Comparison of ENCODE assay signal across 10 cellular contexts in the genomic region with DNA sequence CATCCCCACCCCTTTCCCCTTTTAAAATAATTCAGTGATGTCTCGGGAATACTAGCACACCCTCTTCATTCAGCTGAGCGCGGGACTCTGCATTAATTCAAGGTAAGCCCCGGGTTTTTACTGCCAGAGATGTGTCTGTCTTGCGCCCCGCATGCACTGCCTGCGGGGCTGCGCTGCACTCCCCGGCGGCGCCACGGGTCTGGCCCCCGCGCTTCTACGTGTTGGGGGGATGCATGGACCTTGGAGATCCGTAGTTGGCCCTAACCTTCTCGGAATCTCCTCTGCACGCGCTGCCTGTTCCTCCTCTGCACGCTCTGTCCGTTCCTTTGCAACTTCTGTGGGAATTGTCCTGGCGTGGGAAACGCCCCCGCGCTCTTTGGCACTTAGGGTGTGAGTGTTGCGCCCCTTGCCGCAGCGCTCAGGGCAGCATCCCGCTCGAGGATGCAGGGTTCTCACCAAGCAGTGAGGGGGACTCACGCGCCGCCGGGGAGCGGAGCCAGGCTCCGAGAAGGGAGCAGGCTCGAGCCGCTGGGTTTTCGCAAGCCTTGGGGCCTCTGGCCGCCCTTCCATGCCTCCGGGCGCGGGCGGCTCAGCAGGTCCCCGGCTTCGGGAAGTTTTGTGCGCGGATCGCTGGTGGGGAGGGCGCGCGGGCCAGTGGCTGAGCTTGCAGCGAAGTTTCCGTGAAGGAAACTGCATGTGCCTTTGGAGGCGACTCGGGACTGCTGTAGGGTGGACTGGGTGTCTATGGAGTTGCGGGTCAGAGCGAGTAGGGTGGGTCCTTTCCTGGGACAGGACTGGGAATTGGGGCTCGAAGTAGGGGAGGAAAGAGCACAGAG.
A peak's percentile ranks its signal among the peaks of the same experiment; 100 is the strongest.
DNase-seq lines count a peak whose midpoint lies in the region; ATAC-seq and TF ChIP-seq lines count a peak whose summit lies in the region.
"Had no signal": no experiment of that assay in that cellular context is flagged by ENCODE, and none has a peak within 500 bp of the region (broad histone marks: within the 10 kb centered on the region; RNA-seq: fewer than 3 reads in every experiment).

No MANE protein-coding gene starts in this region.

- no TSS peak for BruUV-seq in A673 (replicated peaks; lab: Mats Ljungman, UMichigan)

- no peak overlapping the region for H2AK5ac ChIP-seq in mesenchymal stem cell (ENCODE audit: low read length, severe bottlenecking)

- no peak overlapping the region for H2AFZ ChIP-seq in mesenchymal stem cell (ENCODE audit: low read depth, low read length)

- peaks cover 5% of the 10 kb centered on the region for H3K27me3 ChIP-seq in CD8-positive, alpha-beta memory T cell (ENCODE audit: insufficient read depth, low read length, poor library complexity, severe bottlenecking)
- H3K27me3 ChIP-seq in mesenchymal stem cell (ENCODE audit: control insufficient read depth in 1 of 2, insufficient read depth in 1 of 2, low read length in 2 of 2) (peaks cover 63 to 95% of the 10 kb centered on the region in 2 experiments), A673 (replicated peaks; ENCODE audit: insufficient read depth, low read depth, low read length, poor library complexity) (peaks cover 100% of the 10 kb centered on the region)

- H2BK12ac ChIP-seq in mesenchymal stem cell (ENCODE audit: low read length in 2 of 2): no peak overlapping the region

- H4K91ac ChIP-seq in mesenchymal stem cell (ENCODE audit: low read length): no peak overlapping the region

- H3K4me3 ChIP-seq in CD8-positive, alpha-beta memory T cell (ENCODE audit: low read length): no peak overlapping the region
- H3K4me3 ChIP-seq in HEK293 (ENCODE audit: low read depth, low read length) (peak overlapping the region; percentile 27), mesenchymal stem cell (ENCODE audit: insufficient read depth in 1 of 2, low read depth in 1 of 2, low read length in 2 of 2) (peak overlapping the region in 1 of 2 experiments; percentile 55), A673 (ENCODE audit: low read depth, low read length, poor library complexity, severe bottlenecking) (no peak overlapping the region)

- no peak overlapping the region for H4K8ac ChIP-seq in mesenchymal stem cell (ENCODE audit: low read length)

- no peaks in the 10 kb centered on the region for H3K9me3 ChIP-seq in CD8-positive, alpha-beta memory T cell (ENCODE audit: low read length)
- H3K9me3 ChIP-seq in HEK293 (ENCODE audit: control insufficient read depth, insufficient read depth, low read depth, low read length): no peaks in the 10 kb centered on the region
- H3K9me3 ChIP-seq in mesenchymal stem cell (ENCODE audit: control insufficient read depth, low read length): no peaks in the 10 kb centered on the region
- H3K9me3 ChIP-seq in A673 (ENCODE audit: low read depth, low read length, poor library complexity, severe bottlenecking): no peaks in the 10 kb centered on the region

- no peak overlapping the region for H2BK120ac ChIP-seq in mesenchymal stem cell (ENCODE audit: low read depth, low read length)

- peak overlapping the region in 2 of 8 donors; percentile 31 to 80 for H3K27ac Mint-ChIP-seq in CD8-positive, alpha-beta memory T cell
- no peak overlapping the region for H3K27ac Mint-ChIP-seq in activated naive CD8-positive, alpha-beta T cell treated with anti-CD3 and anti-CD28 coated beads, Interleukin-2, amount 10 ng/mL, durations not matched to agents 7 days and 5 days

- no peak overlapping the region for H3K27ac ChIP-seq in CD8-positive, alpha-beta memory T cell (ENCODE audit: low read depth, low read length)
- H3K27ac ChIP-seq in HEK293 (ENCODE audit: extremely low read depth, low read depth, low read length) (no peak overlapping the region), mesenchymal stem cell (ENCODE audit: low read length, poor library complexity, severe bottlenecking) (no peak overlapping the region), A673 (ENCODE audit: low read depth, low read length, poor library complexity, severe bottlenecking) (no peak overlapping the region)

- 3% methylated on average over 59 of the region's 59 CpGs for WGBS in mesenchymal stem cell

- H3K27me3 Mint-ChIP-seq in CD8-positive, alpha-beta memory T cell: peaks cover 40 to 61% of the 10 kb centered on the region in 2 donors
- peaks cover 62% of the 10 kb centered on the region for H3K27me3 Mint-ChIP-seq in activated naive CD8-positive, alpha-beta T cell treated with anti-CD3 and anti-CD28 coated beads, Interleukin-2, amount 10 ng/mL, durations not matched to agents 7 days and 5 days

- H3K4me3 Mint-ChIP-seq in CD8-positive, alpha-beta memory T cell: peak overlapping the region in 6 of 7 donors; percentile 54 to 85 (median 76)
- H3K4me3 Mint-ChIP-seq in activated naive CD8-positive, alpha-beta T cell treated with anti-CD3 and anti-CD28 coated beads, Interleukin-2, amount 10 ng/mL, durations not matched to agents 7 days and 5 days: peak overlapping the region; percentile 75

- H3K36me3 Mint-ChIP-seq in CD8-positive, alpha-beta memory T cell: no peaks in the 10 kb centered on the region
- peaks cover 2% of the 10 kb centered on the region for H3K36me3 Mint-ChIP-seq in activated naive CD8-positive, alpha-beta T cell treated with anti-CD3 and anti-CD28 coated beads, Interleukin-2, amount 10 ng/mL, durations not matched to agents 7 days and 5 days

- H3K4me2 ChIP-seq in mesenchymal stem cell (ENCODE audit: low read length, poor library complexity, severe bottlenecking): no peak overlapping the region

- no peak overlapping the region for H3K4ac ChIP-seq in mesenchymal stem cell (ENCODE audit: low read depth in 1 of 2, low read length in 2 of 2)

- no peaks in the 10 kb centered on the region for H3K36me3 ChIP-seq in CD8-positive, alpha-beta memory T cell (ENCODE audit: insufficient read depth, low read length)
- H3K36me3 ChIP-seq in HEK293 (ENCODE audit: control insufficient read depth in 2 of 2, insufficient read depth in 1 of 2, low read length in 2 of 2) (no peaks in the 10 kb centered on the region), mesenchymal stem cell (ENCODE audit: control insufficient read depth in 1 of 2, insufficient read depth in 2 of 2, low read depth in 1 of 2, low read length in 2 of 2) (no peaks in the 10 kb centered on the region), A673 (ENCODE audit: insufficient read depth, low read length, poor library complexity, severe bottlenecking) (no peaks in the 10 kb centered on the region)

- peak overlapping the region; percentile 54 for H2BK15ac ChIP-seq in mesenchymal stem cell (ENCODE audit: low read depth, poor library complexity, severe bottlenecking)

- no peak overlapping the region for H3K23ac ChIP-seq in mesenchymal stem cell (ENCODE audit: low read length in 2 of 2)

- no peaks in the 10 kb centered on the region for H3K79me1 ChIP-seq in mesenchymal stem cell (replicated peaks; ENCODE audit: low read length, poor library complexity, severe bottlenecking)

- CTCF ChIA-PET in CD8-positive, alpha-beta memory T cell (lab: Charles Lee): no interaction called here
- CTCF ChIA-PET in HEK293 (lab: Yijun Ruan, JAX) (no interaction called here), A673 (lab: Charles Lee) (no interaction called here)

- H3K18ac ChIP-seq in mesenchymal stem cell (ENCODE audit: low read depth in 1 of 2, low read length in 2 of 2): no peak overlapping the region

- ATAC-seq in activated naive CD8-positive, alpha-beta T cell treated with anti-CD3 and anti-CD28 coated beads, Interleukin-2, amount 10 ng/mL, durations not matched to agents 7 days and 5 days (ENCODE audit: low read depth): peak; percentile 58
- ATAC-seq in GM19351 (IDR thresholded peaks at IDR 0.05; ENCODE audit: unreplicated experiment): no peak

- peak in 1 of 5 donors; percentile 24 for DNase-seq in CD8-positive, alpha-beta memory T cell
- peak; percentile 46 for DNase-seq in activated naive CD8-positive, alpha-beta T cell treated with anti-CD3 and anti-CD28 coated beads, Interleukin-2, amount 10 ng/mL, durations not matched to agents 7 days and 5 days
- DNase-seq in mesenchymal stem cell: no peak
- no peak for DNase-seq in DMS79 (lab: John Stamatoyannopoulos, UW)
- no peak for DNase-seq in A673 (ENCODE audit: low spot score)
- no peak for DNase-seq in NCI-H345 treated with DMSO at 0.1 percent for 48 hours (lab: John Stamatoyannopoulos, UW; ENCODE audit: unreplicated experiment)
- DNase-seq: Karpas-422; NK-92 treated with Interleukin-12 subunit alpha and Interleukin-12 subunit beta, amount 100 ng/mL, for 24 hours had no signal

- intact Hi-C loops in A673 (cut with micrococcal nuclease; ENCODE audit: unreplicated experiment): no loop called here

- POLR2A ChIA-PET in CD8-positive, alpha-beta memory T cell (lab: Charles Lee): no interaction called here
- POLR2A ChIA-PET in HEK293 (lab: Yijun Ruan, JAX) (no interaction called here), A673 (lab: Charles Lee; ENCODE audit: low non-redundant PET) (no interaction called here)
- POLR2A ChIA-PET in activated naive CD8-positive, alpha-beta T cell treated with anti-CD3 and anti-CD28 coated beads, Interleukin-2, amount 10 ng/mL, durations not matched to agents 7 days and 5 days (lab: Charles Lee): interaction anchor here (1.6 kb wide), 1 partner anchor 75 kb away, joined by 5 read pairs; no protein-coding TSS in a partner anchor

- peak; percentile 75; the same call in 1 of the 2 replicates for TF ChIP-seq CTCF in HEK293 (tag by site-specific recombination; IDR thresholded peaks at IDR 0.05)
- no peak for TF ChIP-seq CTCF in A673 (conservative IDR thresholded peaks at IDR 0.05; ENCODE audit: low read depth, low read length)

- H3K4me1 ChIP-seq in CD8-positive, alpha-beta memory T cell (ENCODE audit: insufficient read depth, low read length): peaks cover 4% of the 10 kb centered on the region
- H3K4me1 ChIP-seq in HEK293 (ENCODE audit: control insufficient read depth, insufficient read depth, low read length) (no peaks in the 10 kb centered on the region; the same call in 1 of the 2 replicates), mesenchymal stem cell (ENCODE audit: control insufficient read depth, insufficient read depth, low read depth, low read length) (no peaks in the 10 kb centered on the region), A673 (ENCODE audit: insufficient read depth, low read length, poor library complexity, severe bottlenecking) (no peaks in the 10 kb centered on the region)

- H3K4me1 Mint-ChIP-seq in CD8-positive, alpha-beta memory T cell: peaks cover 18 to 23% (median 22%) of the 10 kb centered on the region in 3 donors
- peaks cover 25% of the 10 kb centered on the region for H3K4me1 Mint-ChIP-seq in activated naive CD8-positive, alpha-beta T cell treated with anti-CD3 and anti-CD28 coated beads, Interleukin-2, amount 10 ng/mL, durations not matched to agents 7 days and 5 days

- no peak overlapping the region for H3K9ac ChIP-seq in mesenchymal stem cell (ENCODE audit: low read length)

- no peak overlapping the region for H2BK5ac ChIP-seq in mesenchymal stem cell (ENCODE audit: low read depth, low read length, poor library complexity, severe bottlenecking)

- H3K14ac ChIP-seq in mesenchymal stem cell (ENCODE audit: low read length in 2 of 2): no peak overlapping the region

- peaks cover 0 to 2% (median 0%) of the 10 kb centered on the region in 5 donors for H3K9me3 Mint-ChIP-seq in CD8-positive, alpha-beta memory T cell
- H3K9me3 Mint-ChIP-seq in activated naive CD8-positive, alpha-beta T cell treated with anti-CD3 and anti-CD28 coated beads, Interleukin-2, amount 10 ng/mL, durations not matched to agents 7 days and 5 days: no peaks in the 10 kb centered on the region

TF ChIP-seq in HEK293, 187 proteins besides CTCF, POLR2A, EP300 and RAD21 (continues in another document):
- TF ChIP-seq FEZF1 (tag by site-specific recombination; IDR thresholded peaks at IDR 0.05): no peak
